ENCODE assay signal across 25 cellular contexts in genomic region chr20:11949711-11950110, GRCh38.
"Had no signal": no experiment of that assay in that cellular context is flagged by ENCODE, and none has a peak within 500 bp of the region (broad histone marks: within the 10 kb centered on the region; RNA-seq: fewer than 3 reads in every experiment).

No MANE protein-coding gene starts in this region.

- H3K27me3 ChIP-seq: dorsolateral prefrontal cortex, esophagus muscularis mucosa, foreskin keratinocyte, gastroesophageal sphincter, heart left ventricle, hepatocyte, left lung had no signal

- H3K4me1 Mint-ChIP-seq: immature natural killer cell; memory B cell; naive thymus-derived CD4-positive, alpha-beta T cell had no signal

- FAIRE-seq: endothelial cell of umbilical vein, frontal cortex, kidney had no signal

- H3K27ac Mint-ChIP-seq: immature natural killer cell; memory B cell; naive thymus-derived CD4-positive, alpha-beta T cell had no signal

- ATAC-seq: foreskin keratinocyte; gastroesophageal sphincter; heart left ventricle; left lung; left ventricle myocardium superior; naive thymus-derived CD4-positive, alpha-beta T cell had no signal

- H3K36me3 ChIP-seq: esophagus muscularis mucosa, gastroesophageal sphincter, heart left ventricle, left lung, lower lobe of right lung had no signal

- DNase-seq: cerebellar nuclear complex; cortex of kidney; dermis blood vessel endothelial cell; dorsolateral prefrontal cortex; effector CD4-positive, alpha-beta T cell; effector memory CD4-positive, alpha-beta T cell; foreskin keratinocyte; heart left ventricle; hypothalamus; immature natural killer cell; islet precursor cell; kidney; kidney glomerular epithelial cell; left lung; left ventricle myocardium superior; lower lobe of right lung; mesendoderm; midbrain; naive thymus-derived CD4-positive, alpha-beta T cell had no signal

- H3K9me3 ChIP-seq: esophagus muscularis mucosa, gastroesophageal sphincter, lower lobe of right lung had no signal

- H3K36me3 Mint-ChIP-seq: immature natural killer cell; memory B cell; naive thymus-derived CD4-positive, alpha-beta T cell had no signal

- H3K4me3 Mint-ChIP-seq: immature natural killer cell; memory B cell; naive thymus-derived CD4-positive, alpha-beta T cell had no signal

- H3K4me3 ChIP-seq: dorsolateral prefrontal cortex, esophagus muscularis mucosa, gastroesophageal sphincter, heart left ventricle, hepatocyte, left lung, lower lobe of right lung had no signal

- H3K27ac ChIP-seq: dorsolateral prefrontal cortex, esophagus muscularis mucosa, foreskin keratinocyte, gastroesophageal sphincter, heart left ventricle, hepatocyte, left lung, lower lobe of right lung had no signal

- H3K4me1 ChIP-seq: foreskin keratinocyte, heart left ventricle, left lung, lower lobe of right lung had no signal

- H3K27me3 Mint-ChIP-seq: memory B cell; naive thymus-derived CD4-positive, alpha-beta T cell had no signal
